ENCODE assay signal across 13 cellular contexts in the genomic region with DNA sequence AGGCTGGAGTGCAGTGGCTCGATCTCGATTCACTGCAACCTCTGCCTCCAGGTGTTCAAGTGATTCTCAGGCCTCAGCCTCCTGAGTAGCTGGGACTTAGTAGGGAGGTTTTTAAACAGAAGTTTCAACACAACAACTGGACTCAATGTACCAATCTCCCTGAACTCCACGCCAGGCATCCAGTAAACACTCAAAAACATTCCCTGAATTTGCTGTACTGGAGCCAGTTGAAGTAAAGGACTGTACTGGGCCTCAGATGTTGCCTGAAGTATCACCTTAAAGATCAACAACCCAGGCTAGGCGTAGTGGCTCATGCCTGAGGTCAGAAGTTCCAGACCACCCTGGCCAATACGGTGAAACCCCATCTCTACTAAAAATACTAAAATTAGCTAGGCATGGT.
"Had no signal": no experiment of that assay in that cellular context is flagged by ENCODE, and none has a peak within 500 bp of the region (broad histone marks: within the 10 kb centered on the region; RNA-seq: fewer than 3 reads in every experiment).

No MANE protein-coding gene starts in this region.

- H3K4me3 ChIP-seq: tibial nerve had no signal

- H3K27ac ChIP-seq: epithelial cell of prostate, parathyroid adenoma, tibial nerve had no signal

- H3K9me3 Mint-ChIP-seq: effector memory CD8-positive, alpha-beta T cell; T-helper 1 cell treated with Interleukin-12 subunit alpha and Interleukin-12 subunit beta and Interleukin-4 antibody, amounts not matched to agents 30 μg/mL and 1 μg/mL, for 36 hours had no signal

- DNase-seq: activated CD4-positive, alpha-beta T cell treated with anti-CD3 and anti-CD28 coated beads, Interleukin-2, amount 50 U/mL, for 1 hour; activated effector memory CD4-positive, alpha-beta T cell treated with anti-CD3 and anti-CD28 coated beads, Interleukin-2, amount 50 U/mL, for 16 hours; effector memory CD8-positive, alpha-beta T cell; hippocampal formation; kidney glomerular epithelial cell; mesenchymal stem cell; retina; small intestine had no signal

- H3K27ac Mint-ChIP-seq: T-helper 1 cell treated with Interleukin-12 subunit alpha and Interleukin-12 subunit beta and Interleukin-4 antibody, amounts not matched to agents 30 μg/mL and 1 μg/mL, for 36 hours had no signal

- H3K27me3 Mint-ChIP-seq: effector memory CD8-positive, alpha-beta T cell had no signal

- H3K9me3 ChIP-seq: tibial nerve had no signal

- H2AFZ ChIP-seq: parathyroid adenoma had no signal

- H3K4me3 Mint-ChIP-seq: effector memory CD8-positive, alpha-beta T cell; T-helper 1 cell treated with Interleukin-12 subunit alpha and Interleukin-12 subunit beta and Interleukin-4 antibody, amounts not matched to agents 30 μg/mL and 1 μg/mL, for 36 hours had no signal

- H3K27me3 ChIP-seq: tibial nerve had no signal

- H3K9ac ChIP-seq: parathyroid adenoma had no signal

- ATAC-seq: effector memory CD8-positive, alpha-beta T cell; SK-N-SH treated with all-trans-retinoic acid at 6 μM for 48 hours had no signal
